In the genomic region with DNA sequence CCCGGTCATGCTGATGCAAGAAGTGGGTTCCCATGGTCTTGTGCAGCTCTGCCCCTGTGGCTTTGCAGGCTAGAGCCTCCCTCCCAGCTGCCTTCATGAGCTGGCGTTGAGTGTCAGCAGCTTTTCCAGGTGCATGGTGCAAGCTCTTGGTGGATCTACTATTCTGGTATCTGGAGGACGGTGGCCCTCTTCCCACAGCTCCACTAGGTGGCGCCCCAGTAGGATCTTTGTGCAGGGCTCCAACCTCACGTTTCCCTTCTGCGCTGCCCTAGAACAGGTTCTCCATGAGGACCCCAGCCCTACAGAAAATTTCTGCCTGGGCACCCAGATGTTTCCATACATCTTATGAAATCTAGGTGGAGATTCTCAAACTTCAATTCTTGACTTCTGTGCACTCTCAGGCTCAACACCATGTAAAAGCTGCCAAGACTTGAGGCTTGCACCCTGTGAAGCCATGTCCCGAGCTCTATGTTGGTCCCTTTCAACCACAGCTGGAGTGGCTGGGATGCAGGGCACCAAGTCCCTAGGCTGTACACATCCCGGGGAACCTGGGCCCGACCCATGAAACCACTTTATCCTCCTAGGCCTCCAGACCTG, we compare ENCODE assay signal across 8 cellular contexts.
DNase-seq lines count a peak whose midpoint lies in the region; ATAC-seq and TF ChIP-seq lines count a peak whose summit lies in the region.

No MANE protein-coding gene starts in this region.

- ATAC-seq in GM18519 (IDR thresholded peaks at IDR 0.05; ENCODE audit: low FRiP score, unreplicated experiment) = peak; percentile 70
- ATAC-seq in HG03108 (IDR thresholded peaks at IDR 0.05; ENCODE audit: unreplicated experiment) = peak; percentile 79
- ATAC-seq in activated T-helper 17 cell treated with anti-CD3 and anti-CD28 coated beads, Interleukin-2, amount 50 U/mL, for 72 hours (replicated peaks) = peak; percentile 90

- intact Hi-C loops in head of caudate nucleus (cut with DNase I) = no loop called here

- H4K20me1 ChIP-seq in smooth muscle cell (ENCODE audit: low read depth) = no peaks in the 10 kb centered on the region

- no peaks in the 10 kb centered on the region for H3K27me3 ChIP-seq in smooth muscle cell (ENCODE audit: low read depth)

- no peak for DNase-seq in AG09309 (ENCODE audit: low read depth)
- peak; percentile 38 for DNase-seq in RPMI8226
- DNase-seq in head of caudate nucleus = peak in 40 of 42 donors; percentile 18 to 85 (median 54)
- DNase-seq in smooth muscle cell (lab: John Stamatoyannopoulos, UW; ENCODE audit: unreplicated experiment) = peak; percentile 20
- no peak for DNase-seq in hepatic stellate cell (ENCODE audit: low spot score)

- no peak overlapping the region for H2AFZ ChIP-seq in smooth muscle cell (ENCODE audit: low read depth)

- TF ChIP-seq CTCF in AG09309 (IDR thresholded peaks at IDR 0.05; ENCODE audit: control insufficient read depth, insufficient read depth, low read depth, low read length, missing control alignments) = peak; percentile 85
- peak; percentile 76 for TF ChIP-seq CTCF in smooth muscle cell (IDR thresholded peaks at IDR 0.05; ENCODE audit: borderline replicate concordance, insufficient read depth, poor library complexity, severe bottlenecking)

- no peak overlapping the region for H3K4me3 Mint-ChIP-seq in activated T-helper 17 cell treated with anti-CD3 and anti-CD28 coated beads, Interleukin-2, amount 50 U/mL, for 72 hours

- no peaks in the 10 kb centered on the region for H3K4me1 ChIP-seq in smooth muscle cell (ENCODE audit: low read depth)

- no peaks in the 10 kb centered on the region for H3F3A ChIP-seq in smooth muscle cell (ENCODE audit: low read depth)

- peaks cover 7% of the 10 kb centered on the region for H3K27me3 Mint-ChIP-seq in activated T-helper 17 cell treated with anti-CD3 and anti-CD28 coated beads, Interleukin-2, amount 50 U/mL, for 72 hours

- H3K9me3 Mint-ChIP-seq in activated T-helper 17 cell treated with anti-CD3 and anti-CD28 coated beads, Interleukin-2, amount 50 U/mL, for 72 hours = no peaks in the 10 kb centered on the region

- H3K9me3 ChIP-seq in smooth muscle cell (replicated peaks; ENCODE audit: low read depth) = no peaks in the 10 kb centered on the region

- H3K79me2 ChIP-seq in smooth muscle cell (ENCODE audit: low read depth) = no peaks in the 10 kb centered on the region

- H3K36me3 ChIP-seq in smooth muscle cell (ENCODE audit: low read depth) = no peaks in the 10 kb centered on the region

- no peak overlapping the region for H3K27ac Mint-ChIP-seq in activated T-helper 17 cell treated with anti-CD3 and anti-CD28 coated beads, Interleukin-2, amount 50 U/mL, for 72 hours

- H3K36me3 Mint-ChIP-seq in activated T-helper 17 cell treated with anti-CD3 and anti-CD28 coated beads, Interleukin-2, amount 50 U/mL, for 72 hours (ENCODE audit: low read depth) = no peaks in the 10 kb centered on the region

- no peak overlapping the region for H3K4me3 ChIP-seq in AG09309 (ENCODE audit: control insufficient read depth, low read depth, low read length)
- H3K4me3 ChIP-seq in smooth muscle cell = no peak overlapping the region

- WGBS in smooth muscle cell (ENCODE audit: low lambda C conversion rate) = 67% methylated on average over 9 of the region's 9 CpGs

- no peak overlapping the region for H3K9ac ChIP-seq in smooth muscle cell (ENCODE audit: low read depth)

- H3K4me2 ChIP-seq in smooth muscle cell = no peak overlapping the region

- H3K27ac ChIP-seq in smooth muscle cell (ENCODE audit: low read depth) = no peak overlapping the region

- no peaks in the 10 kb centered on the region for H3K4me1 Mint-ChIP-seq in activated T-helper 17 cell treated with anti-CD3 and anti-CD28 coated beads, Interleukin-2, amount 50 U/mL, for 72 hours

Comparison
In these comparisons a context has a peak if more than half of its experiments do, and no peak if none do; other contexts are left out.
1. DNase-seq: peak in RPMI8226 (single experiment), head of caudate nucleus (40 of 42) and smooth muscle cell (single experiment); none in AG09309 (single experiment) and hepatic stellate cell (single experiment).
2. Peak in every context shown above with its lines, with median percentiles within 50 percentile points of each other: ATAC-seq.